15 cellular contexts compared by ENCODE assay signal in the genomic region with DNA sequence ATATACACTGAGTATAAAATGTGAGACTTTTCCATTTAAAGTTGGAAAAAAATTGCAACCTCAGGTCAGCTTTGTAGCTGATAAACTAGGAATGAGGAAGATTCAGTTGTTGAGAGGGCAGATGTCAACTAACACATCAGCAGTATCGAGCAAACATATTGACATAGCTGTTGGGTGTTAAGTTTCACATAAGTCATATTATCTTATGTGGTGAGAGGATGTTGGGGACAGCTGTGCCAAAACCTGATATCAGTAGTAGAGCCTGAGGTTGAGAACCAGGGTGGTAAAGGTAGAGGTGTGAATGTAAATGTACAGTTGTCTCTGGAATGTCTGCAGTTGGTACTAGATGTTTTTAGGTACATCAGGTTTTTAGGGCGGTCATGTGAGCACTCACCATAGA. TPM values are rescaled to one million over a fixed set of nuclear protein-coding genes. Genes with fewer than 3 reads are reported as not detected.
DNase-seq lines count a peak whose midpoint lies in the region; ATAC-seq and TF ChIP-seq lines count a peak whose summit lies in the region.
"Had no signal": no experiment of that assay in that cellular context is flagged by ENCODE, and none has a peak within 500 bp of the region (broad histone marks: within the 10 kb centered on the region; RNA-seq: fewer than 3 reads in every experiment).

No MANE protein-coding gene starts in this region.

- no peaks in the 10 kb centered on the region for H3K9me2 ChIP-seq in GM23248 (ENCODE audit: insufficient read depth)

- no peak overlapping the region for H3K4me3 ChIP-seq in HEK293 (ENCODE audit: low read depth, low read length)
- H3K4me3 ChIP-seq in right atrium auricular region: no peak overlapping the region
- no peak overlapping the region for H3K4me3 ChIP-seq in GM23248
- H3K4me3 ChIP-seq: BLaER1 treated with 17β-estradiol and CSF1 and Interleukin-3, amounts not matched to agents 10 nM and 100 nM had no signal

- TF ChIP-seq CTCF in HEK293 (tag by site-specific recombination; IDR thresholded peaks at IDR 0.05) (no peak), right atrium auricular region (IDR thresholded peaks at IDR 0.05) (no peak)

- peaks cover 40% of the 10 kb centered on the region for H3F3A ChIP-seq in GM23248 (ENCODE audit: insufficient read depth)

- H3K9me3 ChIP-seq in HEK293 (ENCODE audit: control insufficient read depth, insufficient read depth, low read depth, low read length) (no peaks in the 10 kb centered on the region), right atrium auricular region (no peaks in the 10 kb centered on the region), GM23248 (ENCODE audit: low read depth) (no peaks in the 10 kb centered on the region)
- H3K9me3 ChIP-seq: BLaER1 treated with 17β-estradiol and CSF1 and Interleukin-3, amounts not matched to agents 10 nM and 100 nM had no signal

- H3K79me2 ChIP-seq in GM23248 (ENCODE audit: insufficient read depth): peaks cover 89% of the 10 kb centered on the region

- H3K4me1 ChIP-seq in HEK293 (ENCODE audit: control insufficient read depth, insufficient read depth, low read length): peaks cover 12% of the 10 kb centered on the region
- H3K4me1 ChIP-seq in right atrium auricular region: peaks cover 0 to 58% of the 10 kb centered on the region in 2 donors
- peaks cover 31% of the 10 kb centered on the region for H3K4me1 ChIP-seq in GM23248 (ENCODE audit: insufficient read depth)

- peaks cover 0 to 6% of the 10 kb centered on the region in 2 experiments; a peak in 2 of 3 replicates for H3K36me3 ChIP-seq in HEK293 (ENCODE audit: control insufficient read depth in 2 of 2, insufficient read depth in 1 of 2, low read length in 2 of 2)
- H3K36me3 ChIP-seq in right atrium auricular region: peaks cover 3% of the 10 kb centered on the region
- no peaks in the 10 kb centered on the region for H3K36me3 ChIP-seq in GM23248 (ENCODE audit: low read depth)

- H3K4me2 ChIP-seq in GM23248 (ENCODE audit: unreplicated experiment): no peak overlapping the region
- H3K4me2 ChIP-seq: BLaER1 treated with 17β-estradiol and CSF1 and Interleukin-3, amounts not matched to agents 10 nM and 100 nM had no signal

- 96 to 98% methylated on average over 2 of the region's 2 CpGs for WGBS in GM23248 (ENCODE audit: low coverage in 1 of 2, low lambda C conversion rate in 2 of 2, missing lambda C conversion rate in 2 of 2), 2 experiments

- no peak overlapping the region for H2AFZ ChIP-seq in GM23248

- no peak overlapping the region for H3K9ac ChIP-seq in GM23248
- H3K9ac ChIP-seq: BLaER1 treated with 17β-estradiol and CSF1 and Interleukin-3, amounts not matched to agents 10 nM and 100 nM had no signal

- DNase-seq in COR-L47 (lab: John Stamatoyannopoulos, UW): peak; percentile 11
- peak; percentile 62 for DNase-seq in NCI-H69 (lab: John Stamatoyannopoulos, UW)
- no peak for DNase-seq in right atrium auricular region (ENCODE audit: low spot score)
- no peak for DNase-seq in middle frontal gyrus (ENCODE audit: extremely low spot score, low spot score)
- no peak for DNase-seq in GM23248
- DNase-seq in GDM1 (lab: John Stamatoyannopoulos, UW): no peak
- DNase-seq: activated CD4-positive, alpha-beta T cell treated with anti-CD3 and anti-CD28 coated beads, Interleukin-2, amount 10 ng/mL, durations not matched to agents 7 days and 5 days; activated effector memory CD4-positive, alpha-beta T cell treated with anti-CD3 and anti-CD28 coated beads, Interleukin-2, amount 50 U/mL, for 16 hours; brain microvascular endothelial cell; hippocampal formation; mesenchymal stem cell; stimulated activated CD4-positive, alpha-beta T cell treated with anti-CD3 and anti-CD28 coated beads, Interleukin-4, amount 100 ng/mL, for 24 hours had no signal

- in situ Hi-C loops in GM23248 (cut with MboI): no loop called here

- peaks cover 5% of the 10 kb centered on the region; the same call in 1 of the 2 replicates for H4K20me1 ChIP-seq in GM23248 (ENCODE audit: insufficient read depth)

- no peak for ATAC-seq in GM19324 (IDR thresholded peaks at IDR 0.05; ENCODE audit: low FRiP score, unreplicated experiment)

- CTCF ChIA-PET in HEK293 (lab: Yijun Ruan, JAX): no interaction called here

- POLR2A ChIA-PET in HEK293 (lab: Yijun Ruan, JAX): no interaction called here

- H3K27me3 ChIP-seq in right atrium auricular region (no peaks in the 10 kb centered on the region), GM23248 (replicated peaks; ENCODE audit: insufficient read depth) (no peaks in the 10 kb centered on the region)
- H3K27me3 ChIP-seq: BLaER1 treated with 17β-estradiol and CSF1 and Interleukin-3, amounts not matched to agents 10 nM and 100 nM; brain microvascular endothelial cell had no signal

- H3K27ac ChIP-seq in HEK293 (ENCODE audit: extremely low read depth, low read depth, low read length): no peak overlapping the region
- H3K27ac ChIP-seq in right atrium auricular region: peak overlapping the region; percentile 5 to 89
- H3K27ac ChIP-seq in GM23248: no peak overlapping the region
- H3K27ac ChIP-seq: BLaER1 treated with 17β-estradiol and CSF1 and Interleukin-3, amounts not matched to agents 10 nM and 100 nM; brain microvascular endothelial cell had no signal

TF ChIP-seq in HEK293, 187 proteins besides CTCF, POLR2A, EP300 and RAD21:
- 0 out of 2 replicates have a peak, but pooled peaks have one; percentile 21 for TF ChIP-seq ZEB2 (tag by site-specific recombination; IDR thresholded peaks at IDR 0.05)
- TF ChIP-seq, protein P1, sequence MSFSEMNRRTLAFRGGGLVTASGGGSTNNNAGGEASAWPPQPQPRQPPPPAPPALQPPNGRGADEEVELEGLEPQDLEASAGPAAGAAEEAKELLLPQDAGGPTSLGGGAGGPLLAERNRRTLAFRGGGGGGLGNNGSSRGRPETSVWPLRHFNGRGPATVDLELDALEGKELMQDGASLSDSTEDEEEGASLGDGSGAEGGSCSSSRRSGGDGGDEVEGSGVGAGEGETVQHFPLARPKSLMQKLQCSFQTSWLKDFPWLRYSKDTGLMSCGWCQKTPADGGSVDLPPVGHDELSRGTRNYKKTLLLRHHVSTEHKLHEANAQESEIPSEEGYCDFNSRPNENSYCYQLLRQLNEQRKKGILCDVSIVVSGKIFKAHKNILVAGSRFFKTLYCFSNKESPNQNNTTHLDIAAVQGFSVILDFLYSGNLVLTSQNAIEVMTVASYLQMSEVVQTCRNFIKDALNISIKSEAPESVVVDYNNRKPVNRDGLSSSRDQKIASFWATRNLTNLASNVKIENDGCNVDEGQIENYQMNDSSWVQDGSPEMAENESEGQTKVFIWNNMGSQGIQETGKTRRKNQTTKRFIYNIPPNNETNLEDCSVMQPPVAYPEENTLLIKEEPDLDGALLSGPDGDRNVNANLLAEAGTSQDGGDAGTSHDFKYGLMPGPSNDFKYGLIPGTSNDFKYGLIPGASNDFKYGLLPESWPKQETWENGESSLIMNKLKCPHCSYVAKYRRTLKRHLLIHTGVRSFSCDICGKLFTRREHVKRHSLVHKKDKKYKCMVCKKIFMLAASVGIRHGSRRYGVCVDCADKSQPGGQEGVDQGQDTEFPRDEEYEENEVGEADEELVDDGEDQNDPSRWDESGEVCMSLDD (tag by site-specific recombination; IDR thresholded peaks at IDR 0.05): no peak
- peak; percentile 43; the same call in 1 of the 2 replicates for TF ChIP-seq OSR2 (tag by site-specific recombination; IDR thresholded peaks at IDR 0.05)

RNA-seq across cellular contexts. Expression of a gene that starts 5.0 kb away (rescaled TPM):
- 10 to 100 TPM; 24.1 to 24.9 TPM for total RNA-seq in right atrium auricular region
- 21.9 and 36.5 TPM in 2 replicates for total RNA-seq in GM23248 (2014; rRNA removed; shearing (Covaris generic))
- polyA plus RNA-seq in GM23248 (2016; fragmentation: Nextera tagmentation; extraction: Ambion mirVana): 6.0 and 6.6 TPM in 2 replicates

Comparison
In these comparisons a context has a peak if more than half of its experiments do, and no peak if none do; other contexts are left out.
1. DNase-seq: peak in COR-L47 (single experiment) and NCI-H69 (single experiment); none in right atrium auricular region (single experiment), middle frontal gyrus (single experiment), GM23248 (single experiment) and GDM1 (single experiment).
2. H3K27ac ChIP-seq: peak in right atrium auricular region (2 of 2); none in HEK293 (single experiment) and GM23248 (single experiment).